In genomic region chr18:64100136-64100922, GRCh38 we compare ENCODE assay signal across 14 cellular contexts. TPM values are rescaled to one million over a fixed set of nuclear protein-coding genes. Genes with fewer than 3 reads are reported as not detected.
DNase-seq lines count a peak whose midpoint lies in the region; ATAC-seq and TF ChIP-seq lines count a peak whose summit lies in the region.
"Had no signal": no experiment of that assay in that cellular context is flagged by ENCODE, and none has a peak within 500 bp of the region (broad histone marks: within the 10 kb centered on the region; RNA-seq: fewer than 3 reads in every experiment).

No MANE protein-coding gene starts in this region.

- H3K27ac ChIP-seq in OCI-LY7 (ENCODE audit: low read depth, low read length, poor library complexity, severe bottlenecking): no peak overlapping the region
- H3K27ac ChIP-seq: tibial artery had no signal

- no peaks in the 10 kb centered on the region for H3K27me3 Mint-ChIP-seq in mesothelial cell of epicardium (ENCODE audit: low read depth)

- CTCF ChIA-PET in OCI-LY7 (lab: Charles Lee; ENCODE audit: unreplicated experiment): no interaction called here

- no peak for TF ChIP-seq CTCF in OCI-LY7 (conservative IDR thresholded peaks at IDR 0.05; ENCODE audit: low read length)
- no peak for TF ChIP-seq CTCF in mesothelial cell of epicardium (IDR thresholded peaks at IDR 0.05; ENCODE audit: unreplicated experiment)

- peak; percentile 58 for ATAC-seq in GM18505 (IDR thresholded peaks at IDR 0.05; ENCODE audit: unreplicated experiment)
- peak; percentile 43 for ATAC-seq in GM21526 (IDR thresholded peaks at IDR 0.05; ENCODE audit: low FRiP score, unreplicated experiment)
- ATAC-seq in HG03354 (IDR thresholded peaks at IDR 0.05; ENCODE audit: poor library complexity, severe bottlenecking, unreplicated experiment): peak; percentile 66
- ATAC-seq: Right ventricle myocardium inferior had no signal

- H3K4me3 ChIP-seq in OCI-LY7 (ENCODE audit: low read depth, low read length, poor library complexity, severe bottlenecking): no peak overlapping the region
- H3K4me3 ChIP-seq: MG63, tibial artery had no signal

- TF ChIP-seq POLR2A in GM18505 (IDR thresholded peaks at IDR 0.05; ENCODE audit: borderline replicate concordance, extremely low read depth, insufficient read depth, insufficient read length): no peak

- no peaks in the 10 kb centered on the region for H3K36me3 ChIP-seq in OCI-LY7 (ENCODE audit: insufficient read depth, low read length)
- H3K36me3 ChIP-seq: MG63, tibial artery had no signal

- peak; percentile 58 for DNase-seq in OCI-LY7 (ENCODE audit: low spot score)
- DNase-seq in mesothelial cell of epicardium (ENCODE audit: low spot score in 2 of 2, unreplicated experiment in 2 of 2): no peak
- no peak for DNase-seq in ureter (ENCODE audit: low spot score)
- no peak for DNase-seq in NCI-H526 treated with DMSO at 0.1 percent for 48 hours (lab: John Stamatoyannopoulos, UW)
- no peak for DNase-seq in NCI-H524 treated with DMSO at 0.1 percent for 48 hours (lab: John Stamatoyannopoulos, UW)
- DNase-seq: activated CD4-positive, alpha-beta T cell treated with anti-CD3 and anti-CD28 coated beads, Interleukin-2, amount 50 U/mL, for 4 hours; MG63; stimulated activated CD4-positive, alpha-beta T cell treated with anti-CD3 and anti-CD28 coated beads, Interleukin-1b, Interleukin-23, amount 100 ng/mL, for 48 hours; tibial artery had no signal

- no peaks in the 10 kb centered on the region for H3K9me2 ChIP-seq in OCI-LY7 (ENCODE audit: insufficient read depth, low read length)

- POLR2A ChIA-PET in OCI-LY7 (lab: Charles Lee): interaction anchor here (0.6 to 1.2 kb wide), 3 partner anchors 11 to 1117 kb away, joined by 3 to 7 read pairs (median 4); no protein-coding TSS in a partner anchor

- H3K9me3 ChIP-seq in OCI-LY7 (ENCODE audit: low read length): no peaks in the 10 kb centered on the region
- H3K9me3 ChIP-seq: MG63, tibial artery had no signal

- H3K4me1 ChIP-seq in OCI-LY7 (ENCODE audit: insufficient read depth, low read length, poor library complexity, severe bottlenecking): peaks cover 27% of the 10 kb centered on the region
- H3K4me1 ChIP-seq: tibial artery had no signal

- H4K20me1 ChIP-seq in OCI-LY7 (ENCODE audit: insufficient read depth, low read length): no peaks in the 10 kb centered on the region

- no peak overlapping the region for H3K4me3 Mint-ChIP-seq in mesothelial cell of epicardium

- H3K36me3 Mint-ChIP-seq in mesothelial cell of epicardium: no peaks in the 10 kb centered on the region

- H2AFZ ChIP-seq in OCI-LY7 (ENCODE audit: low read length): peak overlapping the region; percentile 96

- intact Hi-C loops in OCI-LY7 (cut with micrococcal nuclease; ENCODE audit: unreplicated experiment): no loop called here

- no TSS peak for BruUV-seq in OCI-LY7 (replicated peaks; lab: Mats Ljungman, UMichigan)

- H3K4me2 ChIP-seq in OCI-LY7 (ENCODE audit: low read length): peak overlapping the region; percentile 61

- H3K4me1 Mint-ChIP-seq in mesothelial cell of epicardium: peaks cover 5% of the 10 kb centered on the region

- no peaks in the 10 kb centered on the region for H3K79me2 ChIP-seq in OCI-LY7 (ENCODE audit: insufficient read depth, low read depth, low read length)

- H3K27ac Mint-ChIP-seq in mesothelial cell of epicardium: no peak overlapping the region

- no peaks in the 10 kb centered on the region for H3K9me3 Mint-ChIP-seq in mesothelial cell of epicardium

RNA-seq across cellular contexts. Expression of gene LINC00305, which starts 48.6 kb away (rescaled TPM):
- not detected in 2 replicates for total RNA-seq in OCI-LY7 (2014; rRNA removed; shearing (Covaris generic))
- total RNA-seq in OCI-LY7 (2022): not detected in 2 replicates
- not detected in 3 replicates for total RNA-seq in mesothelial cell of epicardium
- not detected for total RNA-seq in ureter
- total RNA-seq: glomerular endothelial cell, Right ventricle myocardium inferior had no signal
